ENCODE assay signal across 16 cellular contexts in the genomic region with DNA sequence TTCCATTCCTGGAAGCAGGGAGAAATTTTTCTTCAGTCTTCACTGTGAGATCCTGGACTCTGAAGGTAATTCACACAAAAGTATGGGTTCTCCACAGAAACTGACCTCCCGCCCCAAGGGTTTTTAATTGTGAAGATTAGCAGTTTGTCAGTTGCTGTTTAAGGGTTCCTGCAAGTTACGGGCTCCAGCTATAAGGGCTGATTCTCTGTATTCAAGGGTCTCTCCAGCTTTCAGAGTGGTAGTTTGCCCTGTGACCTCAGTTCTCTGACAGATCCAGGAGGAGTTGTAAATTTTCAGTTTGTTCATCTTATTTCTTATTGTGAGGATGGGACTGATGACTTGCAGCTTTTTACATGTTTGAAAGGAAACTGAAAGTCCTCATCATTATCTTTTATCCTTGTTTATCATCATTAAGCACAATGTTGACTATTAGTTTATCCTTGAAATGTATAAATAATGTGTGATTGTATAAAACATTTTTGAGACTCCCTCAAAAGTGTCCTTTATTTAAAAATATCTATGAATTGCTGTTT.
A peak's percentile ranks its signal among the peaks of the same experiment; 100 is the strongest.
DNase-seq lines count a peak whose midpoint lies in the region; ATAC-seq and TF ChIP-seq lines count a peak whose summit lies in the region.
"Had no signal": no experiment of that assay in that cellular context is flagged by ENCODE, and none has a peak within 500 bp of the region (broad histone marks: within the 10 kb centered on the region; RNA-seq: fewer than 3 reads in every experiment).

No MANE protein-coding gene starts in this region.

- H3K9me3 ChIP-seq in left ventricle myocardium inferior (replicated peaks), result peaks cover 4% of the 10 kb centered on the region
- H3K9me3 ChIP-seq in right atrium auricular region, result peaks cover 0 to 3% of the 10 kb centered on the region in 2 donors
- H3K9me3 ChIP-seq in lower lobe of right lung, result peaks cover 4% of the 10 kb centered on the region
- H3K9me3 ChIP-seq in upper lobe of left lung, result no peaks in the 10 kb centered on the region
- H3K9me3 ChIP-seq in thyroid gland, result no peaks in the 10 kb centered on the region

- peaks cover 64% of the 10 kb centered on the region for H3K4me1 Mint-ChIP-seq in activated T-helper 1 cell treated with anti-CD3 and anti-CD28 coated beads, Interleukin-12 subunit alpha, Interleukin-12 subunit beta, Interleukin-2, Interleukin-4 antibody, amounts not matched to agents 30 ng/mL and 10 ng/mL and 1 ng/mL, durations not matched to agents 14 hours and 24 hours and 36 hours (ENCODE audit: low read depth)

- H3K4me1 ChIP-seq in left ventricle myocardium inferior (peaks cover 35% of the 10 kb centered on the region), right atrium auricular region (peaks cover 0 to 19% of the 10 kb centered on the region in 2 donors), lower lobe of right lung (peaks cover 15% of the 10 kb centered on the region), upper lobe of left lung (peaks cover 6 to 22% (median 14%) of the 10 kb centered on the region in 4 donors), thyroid gland (peaks cover 0 to 5% of the 10 kb centered on the region in 2 donors)

- peak overlapping the region; percentile 82 for H3K27ac Mint-ChIP-seq in activated T-helper 1 cell treated with anti-CD3 and anti-CD28 coated beads, Interleukin-12 subunit alpha, Interleukin-12 subunit beta, Interleukin-2, Interleukin-4 antibody, amounts not matched to agents 30 ng/mL and 10 ng/mL and 1 ng/mL, durations not matched to agents 14 hours and 24 hours and 36 hours
- H3K27ac Mint-ChIP-seq: memory B cell; stimulated activated naive B cell treated with anti-CD40 and anti-IgM and Interleukin-4, amounts not matched to agents 10 μg/mL and 1 μg/mL and 100 μg/mL, for 72 hours had no signal

- H3K27ac ChIP-seq in left ventricle myocardium inferior (replicated peaks) (peak overlapping the region; percentile 43), right atrium auricular region (no peak overlapping the region), lower lobe of right lung (peak overlapping the region; percentile 27), upper lobe of left lung (peak overlapping the region in 3 of 4 donors; percentile 2 to 64 (median 19)), thyroid gland (no peak overlapping the region)
- H3K27ac ChIP-seq: brain microvascular endothelial cell had no signal

- peaks cover 35% of the 10 kb centered on the region for H3K36me3 ChIP-seq in left ventricle myocardium inferior
- peaks cover 21% of the 10 kb centered on the region for H3K36me3 ChIP-seq in right atrium auricular region
- peaks cover 21% of the 10 kb centered on the region for H3K36me3 ChIP-seq in lower lobe of right lung
- peaks cover 0 to 12% (median 8%) of the 10 kb centered on the region in 4 donors for H3K36me3 ChIP-seq in upper lobe of left lung
- H3K36me3 ChIP-seq in thyroid gland, result peaks cover 4 to 9% of the 10 kb centered on the region in 2 donors
- H3K36me3 ChIP-seq: brain microvascular endothelial cell had no signal

- H3K4me3 ChIP-seq in left ventricle myocardium inferior (peak overlapping the region; percentile 3), right atrium auricular region (no peak overlapping the region), lower lobe of right lung (no peak overlapping the region), upper lobe of left lung (no peak overlapping the region), thyroid gland (replicated peaks in 1 of 3) (no peak overlapping the region)

- peak overlapping the region; percentile 46 for H3K4me3 Mint-ChIP-seq in activated T-helper 1 cell treated with anti-CD3 and anti-CD28 coated beads, Interleukin-12 subunit alpha, Interleukin-12 subunit beta, Interleukin-2, Interleukin-4 antibody, amounts not matched to agents 30 ng/mL and 10 ng/mL and 1 ng/mL, durations not matched to agents 14 hours and 24 hours and 36 hours
- H3K4me3 Mint-ChIP-seq: memory B cell; stimulated activated naive B cell treated with anti-CD40 and anti-IgM and Interleukin-4, amounts not matched to agents 10 μg/mL and 1 μg/mL and 100 μg/mL, for 72 hours had no signal

- intact Hi-C loops in left ventricle myocardium inferior (cut with micrococcal nuclease), result no loop called here
- intact Hi-C loops in activated T-helper 1 cell treated with anti-CD3 and anti-CD28 coated beads, Interleukin-12 subunit alpha, Interleukin-12 subunit beta, Interleukin-2, Interleukin-4 antibody, amounts not matched to agents 30 ng/mL and 10 ng/mL and 1 ng/mL, durations not matched to agents 14 hours and 24 hours and 36 hours (cut with micrococcal nuclease), result loop anchor here (2.0 kb wide), 1 partner anchor 13 kb away; no protein-coding TSS in a partner anchor
- intact Hi-C loops in lower lobe of right lung (cut with DNase I), result no loop called here
- intact Hi-C loops in thyroid gland (cut with DNase I), result no loop called here

- H3K36me3 Mint-ChIP-seq in activated T-helper 1 cell treated with anti-CD3 and anti-CD28 coated beads, Interleukin-12 subunit alpha, Interleukin-12 subunit beta, Interleukin-2, Interleukin-4 antibody, amounts not matched to agents 30 ng/mL and 10 ng/mL and 1 ng/mL, durations not matched to agents 14 hours and 24 hours and 36 hours (ENCODE audit: low read depth), result peaks cover 60% of the 10 kb centered on the region

- peaks cover 20% of the 10 kb centered on the region for H3K9me3 Mint-ChIP-seq in activated T-helper 1 cell treated with anti-CD3 and anti-CD28 coated beads, Interleukin-12 subunit alpha, Interleukin-12 subunit beta, Interleukin-2, Interleukin-4 antibody, amounts not matched to agents 30 ng/mL and 10 ng/mL and 1 ng/mL, durations not matched to agents 14 hours and 24 hours and 36 hours

- DNase-seq in left ventricle myocardium inferior (no peak), right atrium auricular region (ENCODE audit: low spot score) (no peak), lower lobe of right lung (no peak), upper lobe of left lung (no peak), thyroid gland (no peak)
- DNase-seq in activated T-helper 1 cell treated with anti-CD3 and anti-CD28 coated beads, Interleukin-12 subunit alpha, Interleukin-12 subunit beta, Interleukin-2, Interleukin-4 antibody, amounts not matched to agents 30 ng/mL and 10 ng/mL and 1 ng/mL, durations not matched to agents 14 hours and 24 hours and 36 hours (ENCODE audit: low spot score), result no peak
- DNase-seq: activated CD8-positive, alpha-beta memory T cell treated with anti-CD3 and anti-CD28 coated beads, Interleukin-2, amount 50 U/mL, for 48 hours; AML-193; brain microvascular endothelial cell; NCI-H1694 treated with DMSO at 0.1 percent for 48 hours; NCI-H526 treated with DMSO at 0.1 percent for 48 hours; stimulated activated CD4-positive, alpha-beta T cell treated with anti-CD3 and anti-CD28 coated beads, Interleukin-4, amount 100 ng/mL, for 1 hour; stimulated activated naive B cell treated with anti-CD40 and anti-IgM and Interleukin-4, amounts not matched to agents 10 μg/mL and 1 μg/mL and 100 μg/mL, for 72 hours had no signal

- no peaks in the 10 kb centered on the region for H3K27me3 ChIP-seq in left ventricle myocardium inferior (ENCODE audit: low read depth)
- no peaks in the 10 kb centered on the region for H3K27me3 ChIP-seq in right atrium auricular region
- no peaks in the 10 kb centered on the region for H3K27me3 ChIP-seq in lower lobe of right lung (ENCODE audit: low read depth)
- H3K27me3 ChIP-seq in upper lobe of left lung, result no peaks in the 10 kb centered on the region
- no peaks in the 10 kb centered on the region for H3K27me3 ChIP-seq in thyroid gland
- H3K27me3 ChIP-seq: brain microvascular endothelial cell had no signal

- no peaks in the 10 kb centered on the region for H3K27me3 Mint-ChIP-seq in activated T-helper 1 cell treated with anti-CD3 and anti-CD28 coated beads, Interleukin-12 subunit alpha, Interleukin-12 subunit beta, Interleukin-2, Interleukin-4 antibody, amounts not matched to agents 30 ng/mL and 10 ng/mL and 1 ng/mL, durations not matched to agents 14 hours and 24 hours and 36 hours (ENCODE audit: insufficient read depth)
- H3K27me3 Mint-ChIP-seq: memory B cell; stimulated activated naive B cell treated with anti-CD40 and anti-IgM and Interleukin-4, amounts not matched to agents 10 μg/mL and 1 μg/mL and 100 μg/mL, for 72 hours had no signal

- no peak for TF ChIP-seq EP300 in upper lobe of left lung (IDR thresholded peaks at IDR 0.05)

- 75 to 93% methylated on average over 2 of the region's 2 CpGs for WGBS in upper lobe of left lung, 2 donors
- WGBS in thyroid gland, 2 donors, result 88 to 95% methylated on average over 2 of the region's 2 CpGs

- TF ChIP-seq CTCF in left ventricle myocardium inferior (IDR thresholded peaks at IDR 0.05; ENCODE audit: borderline replicate concordance) (no peak), right atrium auricular region (IDR thresholded peaks at IDR 0.05) (no peak), lower lobe of right lung (IDR thresholded peaks at IDR 0.05) (no peak), upper lobe of left lung (IDR thresholded peaks at IDR 0.05) (no peak), thyroid gland (IDR thresholded peaks at IDR 0.05) (no peak)

- TF ChIP-seq POLR2A in upper lobe of left lung (IDR thresholded peaks at IDR 0.05), result no peak
- TF ChIP-seq POLR2A in thyroid gland (IDR thresholded peaks at IDR 0.05), result no peak

- ATAC-seq in lower lobe of right lung (no peak), upper lobe of left lung (ENCODE audit: low FRiP score in 2 of 2) (no peak), HG03354 (IDR thresholded peaks at IDR 0.05; ENCODE audit: poor library complexity, severe bottlenecking, unreplicated experiment) (no peak), GM18520 (IDR thresholded peaks at IDR 0.05; ENCODE audit: unreplicated experiment) (no peak)
- ATAC-seq: stimulated activated naive B cell treated with anti-CD40 and anti-IgM and Interleukin-4, amounts not matched to agents 10 μg/mL and 1 μg/mL and 100 μg/mL, for 72 hours had no signal

Comparison
In these comparisons a context has a peak if more than half of its experiments do, and no peak if none do; other contexts are left out.
1. H3K27ac ChIP-seq: peak in left ventricle myocardium inferior (single experiment), lower lobe of right lung (single experiment) and upper lobe of left lung (3 of 4); none in right atrium auricular region (0 of 2) and thyroid gland (0 of 3).